In the genomic region with DNA sequence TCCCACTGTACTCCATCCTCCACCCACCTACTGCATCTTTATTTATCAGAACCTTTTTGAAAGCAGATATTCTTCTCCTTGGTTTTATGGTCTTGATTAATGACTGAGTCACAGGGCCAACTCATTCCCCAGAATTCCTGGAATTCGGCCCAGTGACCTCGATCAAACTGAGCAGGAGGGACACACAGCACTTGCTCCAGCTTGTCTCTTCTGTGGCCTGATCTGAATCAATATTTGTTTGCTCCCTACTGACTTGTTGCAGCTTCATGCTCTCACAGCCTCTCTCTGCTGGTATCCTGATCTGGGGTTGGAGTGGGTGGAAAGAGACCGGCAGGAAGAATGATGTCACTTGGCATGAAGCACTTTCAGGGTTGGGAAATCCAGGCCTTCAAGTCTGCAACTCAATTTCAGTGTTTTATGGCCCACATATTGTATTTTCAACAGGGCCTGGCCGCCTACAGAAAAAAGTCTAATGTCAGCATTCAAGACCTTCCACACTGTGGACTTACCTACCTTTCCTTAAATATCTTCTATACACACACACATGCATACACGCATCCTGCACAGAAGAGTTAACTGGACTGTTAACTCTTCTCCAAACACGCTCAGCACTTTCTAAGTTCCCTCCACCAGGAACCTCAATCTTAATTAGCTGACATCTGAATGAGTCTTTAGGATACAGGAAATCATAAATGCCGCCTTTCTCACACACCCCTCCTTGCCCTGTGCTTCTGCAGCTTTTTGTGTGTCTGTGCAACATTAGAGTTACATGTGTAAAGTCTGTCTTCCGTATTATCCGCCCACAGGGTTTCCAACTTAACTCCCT, we compare ENCODE assay signal across 1 cellular context.
A peak's percentile ranks its signal among the peaks of the same experiment; 100 is the strongest.
TF ChIP-seq lines count a peak whose summit lies in the region.

No MANE protein-coding gene starts in this region.

TF ChIP-seq in HepG2, 621 proteins besides CTCF, POLR2A, EP300 and RAD21 (continued from another document and continues in another):
- TF ChIP-seq, protein P1, sequence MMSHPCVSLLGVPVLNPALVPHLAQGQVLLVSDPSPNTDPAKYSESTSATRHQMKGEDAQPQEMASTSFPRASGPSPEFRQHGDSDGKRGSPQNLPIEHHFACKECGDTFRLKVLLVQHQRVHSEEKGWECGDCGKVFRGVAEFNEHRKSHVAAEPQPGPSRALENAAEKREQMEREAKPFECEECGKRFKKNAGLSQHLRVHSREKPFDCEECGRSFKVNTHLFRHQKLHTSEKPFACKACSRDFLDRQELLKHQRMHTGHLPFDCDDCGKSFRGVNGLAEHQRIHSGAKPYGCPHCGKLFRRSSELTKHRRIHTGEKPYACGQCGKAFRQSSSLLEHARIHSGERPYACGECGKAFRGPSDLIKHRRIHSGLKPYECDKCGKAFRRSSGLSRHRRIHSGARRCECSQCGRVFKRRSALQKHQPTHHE (CRISPR knock-in tag; IDR thresholded peaks at IDR 0.05; ENCODE audit: borderline replicate concordance), result no peak
- TF ChIP-seq ZNF883 (CRISPR knock-in tag; IDR thresholded peaks at IDR 0.05; ENCODE audit: not compliant biosample characterization), result no peak
- no peak for TF ChIP-seq ZNF101 (CRISPR knock-in tag; IDR thresholded peaks at IDR 0.05; ENCODE audit: borderline replicate concordance, low read depth)
- TF ChIP-seq, protein P2, sequence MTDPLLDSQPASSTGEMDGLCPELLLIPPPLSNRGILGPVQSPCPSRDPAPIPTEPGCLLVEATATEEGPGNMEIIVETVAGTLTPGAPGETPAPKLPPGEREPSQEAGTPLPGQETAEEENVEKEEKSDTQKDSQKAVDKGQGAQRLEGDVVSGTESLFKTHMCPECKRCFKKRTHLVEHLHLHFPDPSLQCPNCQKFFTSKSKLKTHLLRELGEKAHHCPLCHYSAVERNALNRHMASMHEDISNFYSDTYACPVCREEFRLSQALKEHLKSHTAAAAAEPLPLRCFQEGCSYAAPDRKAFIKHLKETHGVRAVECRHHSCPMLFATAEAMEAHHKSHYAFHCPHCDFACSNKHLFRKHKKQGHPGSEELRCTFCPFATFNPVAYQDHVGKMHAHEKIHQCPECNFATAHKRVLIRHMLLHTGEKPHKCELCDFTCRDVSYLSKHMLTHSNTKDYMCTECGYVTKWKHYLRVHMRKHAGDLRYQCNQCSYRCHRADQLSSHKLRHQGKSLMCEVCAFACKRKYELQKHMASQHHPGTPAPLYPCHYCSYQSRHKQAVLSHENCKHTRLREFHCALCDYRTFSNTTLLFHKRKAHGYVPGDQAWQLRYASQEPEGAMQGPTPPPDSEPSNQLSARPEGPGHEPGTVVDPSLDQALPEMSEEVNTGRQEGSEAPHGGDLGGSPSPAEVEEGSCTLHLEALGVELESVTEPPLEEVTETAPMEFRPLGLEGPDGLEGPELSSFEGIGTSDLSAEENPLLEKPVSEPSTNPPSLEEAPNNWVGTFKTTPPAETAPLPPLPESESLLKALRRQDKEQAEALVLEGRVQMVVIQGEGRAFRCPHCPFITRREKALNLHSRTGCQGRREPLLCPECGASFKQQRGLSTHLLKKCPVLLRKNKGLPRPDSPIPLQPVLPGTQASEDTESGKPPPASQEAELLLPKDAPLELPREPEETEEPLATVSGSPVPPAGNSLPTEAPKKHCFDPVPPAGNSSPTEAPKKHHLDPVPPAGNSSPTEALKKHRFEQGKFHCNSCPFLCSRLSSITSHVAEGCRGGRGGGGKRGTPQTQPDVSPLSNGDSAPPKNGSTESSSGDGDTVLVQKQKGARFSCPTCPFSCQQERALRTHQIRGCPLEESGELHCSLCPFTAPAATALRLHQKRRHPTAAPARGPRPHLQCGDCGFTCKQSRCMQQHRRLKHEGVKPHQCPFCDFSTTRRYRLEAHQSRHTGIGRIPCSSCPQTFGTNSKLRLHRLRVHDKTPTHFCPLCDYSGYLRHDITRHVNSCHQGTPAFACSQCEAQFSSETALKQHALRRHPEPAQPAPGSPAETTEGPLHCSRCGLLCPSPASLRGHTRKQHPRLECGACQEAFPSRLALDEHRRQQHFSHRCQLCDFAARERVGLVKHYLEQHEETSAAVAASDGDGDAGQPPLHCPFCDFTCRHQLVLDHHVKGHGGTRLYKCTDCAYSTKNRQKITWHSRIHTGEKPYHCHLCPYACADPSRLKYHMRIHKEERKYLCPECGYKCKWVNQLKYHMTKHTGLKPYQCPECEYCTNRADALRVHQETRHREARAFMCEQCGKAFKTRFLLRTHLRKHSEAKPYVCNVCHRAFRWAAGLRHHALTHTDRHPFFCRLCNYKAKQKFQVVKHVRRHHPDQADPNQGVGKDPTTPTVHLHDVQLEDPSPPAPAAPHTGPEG (CRISPR knock-in tag; IDR thresholded peaks at IDR 0.05), result peak; percentile 75; the same call in 1 of the 2 replicates
- TF ChIP-seq ZNF775 (CRISPR knock-in tag; IDR thresholded peaks at IDR 0.05; ENCODE audit: borderline replicate concordance), result no peak
- TF ChIP-seq SRSF4 (IDR thresholded peaks at IDR 0.05; ENCODE audit: low read depth, low read length, poor library complexity, severe bottlenecking), result no peak
- TF ChIP-seq, protein P3, sequence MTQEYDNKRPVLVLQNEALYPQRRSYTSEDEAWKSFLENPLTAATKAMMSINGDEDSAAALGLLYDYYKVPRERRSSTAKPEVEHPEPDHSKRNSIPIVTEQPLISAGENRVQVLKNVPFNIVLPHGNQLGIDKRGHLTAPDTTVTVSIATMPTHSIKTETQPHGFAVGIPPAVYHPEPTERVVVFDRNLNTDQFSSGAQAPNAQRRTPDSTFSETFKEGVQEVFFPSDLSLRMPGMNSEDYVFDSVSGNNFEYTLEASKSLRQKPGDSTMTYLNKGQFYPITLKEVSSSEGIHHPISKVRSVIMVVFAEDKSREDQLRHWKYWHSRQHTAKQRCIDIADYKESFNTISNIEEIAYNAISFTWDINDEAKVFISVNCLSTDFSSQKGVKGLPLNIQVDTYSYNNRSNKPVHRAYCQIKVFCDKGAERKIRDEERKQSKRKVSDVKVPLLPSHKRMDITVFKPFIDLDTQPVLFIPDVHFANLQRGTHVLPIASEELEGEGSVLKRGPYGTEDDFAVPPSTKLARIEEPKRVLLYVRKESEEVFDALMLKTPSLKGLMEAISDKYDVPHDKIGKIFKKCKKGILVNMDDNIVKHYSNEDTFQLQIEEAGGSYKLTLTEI (CRISPR knock-in tag; conservative IDR thresholded peaks at IDR 0.05), result no peak
- TF ChIP-seq ZNF451 (CRISPR knock-in tag; IDR thresholded peaks at IDR 0.05), result 0 out of 2 replicates have a peak, but pooled peaks have one; percentile 22
- TF ChIP-seq, protein P4, sequence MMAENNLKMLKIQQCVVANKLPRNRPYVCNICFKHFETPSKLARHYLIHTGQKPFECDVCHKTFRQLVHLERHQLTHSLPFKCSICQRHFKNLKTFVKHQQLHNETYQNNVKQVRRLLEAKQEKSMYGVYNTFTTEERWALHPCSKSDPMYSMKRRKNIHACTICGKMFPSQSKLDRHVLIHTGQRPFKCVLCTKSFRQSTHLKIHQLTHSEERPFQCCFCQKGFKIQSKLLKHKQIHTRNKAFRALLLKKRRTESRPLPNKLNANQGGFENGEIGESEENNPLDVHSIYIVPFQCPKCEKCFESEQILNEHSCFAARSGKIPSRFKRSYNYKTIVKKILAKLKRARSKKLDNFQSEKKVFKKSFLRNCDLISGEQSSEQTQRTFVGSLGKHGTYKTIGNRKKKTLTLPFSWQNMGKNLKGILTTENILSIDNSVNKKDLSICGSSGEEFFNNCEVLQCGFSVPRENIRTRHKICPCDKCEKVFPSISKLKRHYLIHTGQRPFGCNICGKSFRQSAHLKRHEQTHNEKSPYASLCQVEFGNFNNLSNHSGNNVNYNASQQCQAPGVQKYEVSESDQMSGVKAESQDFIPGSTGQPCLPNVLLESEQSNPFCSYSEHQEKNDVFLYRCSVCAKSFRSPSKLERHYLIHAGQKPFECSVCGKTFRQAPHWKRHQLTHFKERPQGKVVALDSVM (CRISPR knock-in tag; IDR thresholded peaks at IDR 0.05), result no peak
- no peak for TF ChIP-seq ZNF567 (CRISPR knock-in tag; IDR thresholded peaks at IDR 0.05; ENCODE audit: borderline replicate concordance)
- TF ChIP-seq ZNF546 (CRISPR knock-in tag; conservative IDR thresholded peaks at IDR 0.05), result no peak
- TF ChIP-seq, protein P5, sequence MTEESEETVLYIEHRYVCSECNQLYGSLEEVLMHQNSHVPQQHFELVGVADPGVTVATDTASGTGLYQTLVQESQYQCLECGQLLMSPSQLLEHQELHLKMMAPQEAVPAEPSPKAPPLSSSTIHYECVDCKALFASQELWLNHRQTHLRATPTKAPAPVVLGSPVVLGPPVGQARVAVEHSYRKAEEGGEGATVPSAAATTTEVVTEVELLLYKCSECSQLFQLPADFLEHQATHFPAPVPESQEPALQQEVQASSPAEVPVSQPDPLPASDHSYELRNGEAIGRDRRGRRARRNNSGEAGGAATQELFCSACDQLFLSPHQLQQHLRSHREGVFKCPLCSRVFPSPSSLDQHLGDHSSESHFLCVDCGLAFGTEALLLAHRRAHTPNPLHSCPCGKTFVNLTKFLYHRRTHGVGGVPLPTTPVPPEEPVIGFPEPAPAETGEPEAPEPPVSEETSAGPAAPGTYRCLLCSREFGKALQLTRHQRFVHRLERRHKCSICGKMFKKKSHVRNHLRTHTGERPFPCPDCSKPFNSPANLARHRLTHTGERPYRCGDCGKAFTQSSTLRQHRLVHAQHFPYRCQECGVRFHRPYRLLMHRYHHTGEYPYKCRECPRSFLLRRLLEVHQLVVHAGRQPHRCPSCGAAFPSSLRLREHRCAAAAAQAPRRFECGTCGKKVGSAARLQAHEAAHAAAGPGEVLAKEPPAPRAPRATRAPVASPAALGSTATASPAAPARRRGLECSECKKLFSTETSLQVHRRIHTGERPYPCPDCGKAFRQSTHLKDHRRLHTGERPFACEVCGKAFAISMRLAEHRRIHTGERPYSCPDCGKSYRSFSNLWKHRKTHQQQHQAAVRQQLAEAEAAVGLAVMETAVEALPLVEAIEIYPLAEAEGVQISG (CRISPR knock-in tag; IDR thresholded peaks at IDR 0.05), result peak; percentile 66
- TF ChIP-seq ZNF709 (CRISPR knock-in tag; IDR thresholded peaks at IDR 0.05), result peak; percentile 57; the same call in 1 of the 2 replicates
- TF ChIP-seq IKZF1 (IDR thresholded peaks at IDR 0.05), result no peak
- no peak for TF ChIP-seq ZNF549 (CRISPR knock-in tag; IDR thresholded peaks at IDR 0.05)
- TF ChIP-seq IRX3 (CRISPR knock-in tag; IDR thresholded peaks at IDR 0.05; ENCODE audit: borderline replicate concordance, low read depth), result no peak
- TF ChIP-seq, protein P6, sequence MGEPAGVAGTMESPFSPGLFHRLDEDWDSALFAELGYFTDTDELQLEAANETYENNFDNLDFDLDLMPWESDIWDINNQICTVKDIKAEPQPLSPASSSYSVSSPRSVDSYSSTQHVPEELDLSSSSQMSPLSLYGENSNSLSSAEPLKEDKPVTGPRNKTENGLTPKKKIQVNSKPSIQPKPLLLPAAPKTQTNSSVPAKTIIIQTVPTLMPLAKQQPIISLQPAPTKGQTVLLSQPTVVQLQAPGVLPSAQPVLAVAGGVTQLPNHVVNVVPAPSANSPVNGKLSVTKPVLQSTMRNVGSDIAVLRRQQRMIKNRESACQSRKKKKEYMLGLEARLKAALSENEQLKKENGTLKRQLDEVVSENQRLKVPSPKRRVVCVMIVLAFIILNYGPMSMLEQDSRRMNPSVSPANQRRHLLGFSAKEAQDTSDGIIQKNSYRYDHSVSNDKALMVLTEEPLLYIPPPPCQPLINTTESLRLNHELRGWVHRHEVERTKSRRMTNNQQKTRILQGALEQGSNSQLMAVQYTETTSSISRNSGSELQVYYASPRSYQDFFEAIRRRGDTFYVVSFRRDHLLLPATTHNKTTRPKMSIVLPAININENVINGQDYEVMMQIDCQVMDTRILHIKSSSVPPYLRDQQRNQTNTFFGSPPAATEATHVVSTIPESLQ (CRISPR knock-in tag; conservative IDR thresholded peaks at IDR 0.05), result no peak
- no peak for TF ChIP-seq NFYB (CRISPR knock-in tag; IDR thresholded peaks at IDR 0.05)
- TF ChIP-seq, protein P7, sequence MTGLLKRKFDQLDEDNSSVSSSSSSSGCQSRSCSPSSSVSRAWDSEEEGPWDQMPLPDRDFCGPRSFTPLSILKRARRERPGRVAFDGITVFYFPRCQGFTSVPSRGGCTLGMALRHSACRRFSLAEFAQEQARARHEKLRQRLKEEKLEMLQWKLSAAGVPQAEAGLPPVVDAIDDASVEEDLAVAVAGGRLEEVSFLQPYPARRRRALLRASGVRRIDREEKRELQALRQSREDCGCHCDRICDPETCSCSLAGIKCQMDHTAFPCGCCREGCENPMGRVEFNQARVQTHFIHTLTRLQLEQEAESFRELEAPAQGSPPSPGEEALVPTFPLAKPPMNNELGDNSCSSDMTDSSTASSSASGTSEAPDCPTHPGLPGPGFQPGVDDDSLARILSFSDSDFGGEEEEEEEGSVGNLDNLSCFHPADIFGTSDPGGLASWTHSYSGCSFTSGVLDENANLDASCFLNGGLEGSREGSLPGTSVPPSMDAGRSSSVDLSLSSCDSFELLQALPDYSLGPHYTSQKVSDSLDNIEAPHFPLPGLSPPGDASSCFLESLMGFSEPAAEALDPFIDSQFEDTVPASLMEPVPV (CRISPR knock-in tag; IDR thresholded peaks at IDR 0.05), result no peak
- TF ChIP-seq ZNF782 (CRISPR knock-in tag; IDR thresholded peaks at IDR 0.05; ENCODE audit: borderline replicate concordance), result no peak
- peak; percentile 85 for TF ChIP-seq SP5 (CRISPR knock-in tag; IDR thresholded peaks at IDR 0.05; ENCODE audit: borderline replicate concordance, low read depth)
- peak; percentile 16; the same call in 1 of the 2 replicates for TF ChIP-seq ATF7-NPFF (CRISPR knock-in tag; IDR thresholded peaks at IDR 0.05; ENCODE audit: low read depth)
- peak; percentile 68 for TF ChIP-seq KDM3A (CRISPR knock-in tag; IDR thresholded peaks at IDR 0.05; ENCODE audit: low read depth)
- peak; percentile 81; the same call in 1 of the 2 replicates for TF ChIP-seq PHF21A (CRISPR knock-in tag; IDR thresholded peaks at IDR 0.05)
- TF ChIP-seq ISX (CRISPR knock-in tag; conservative IDR thresholded peaks at IDR 0.05), result no peak
- peak; percentile 72 for TF ChIP-seq ZNF205 (CRISPR knock-in tag; IDR thresholded peaks at IDR 0.05)
- peak; percentile 90; the same call in 1 of the 2 replicates for TF ChIP-seq ZSCAN25 (CRISPR knock-in tag; IDR thresholded peaks at IDR 0.05)
- TF ChIP-seq, protein P8, sequence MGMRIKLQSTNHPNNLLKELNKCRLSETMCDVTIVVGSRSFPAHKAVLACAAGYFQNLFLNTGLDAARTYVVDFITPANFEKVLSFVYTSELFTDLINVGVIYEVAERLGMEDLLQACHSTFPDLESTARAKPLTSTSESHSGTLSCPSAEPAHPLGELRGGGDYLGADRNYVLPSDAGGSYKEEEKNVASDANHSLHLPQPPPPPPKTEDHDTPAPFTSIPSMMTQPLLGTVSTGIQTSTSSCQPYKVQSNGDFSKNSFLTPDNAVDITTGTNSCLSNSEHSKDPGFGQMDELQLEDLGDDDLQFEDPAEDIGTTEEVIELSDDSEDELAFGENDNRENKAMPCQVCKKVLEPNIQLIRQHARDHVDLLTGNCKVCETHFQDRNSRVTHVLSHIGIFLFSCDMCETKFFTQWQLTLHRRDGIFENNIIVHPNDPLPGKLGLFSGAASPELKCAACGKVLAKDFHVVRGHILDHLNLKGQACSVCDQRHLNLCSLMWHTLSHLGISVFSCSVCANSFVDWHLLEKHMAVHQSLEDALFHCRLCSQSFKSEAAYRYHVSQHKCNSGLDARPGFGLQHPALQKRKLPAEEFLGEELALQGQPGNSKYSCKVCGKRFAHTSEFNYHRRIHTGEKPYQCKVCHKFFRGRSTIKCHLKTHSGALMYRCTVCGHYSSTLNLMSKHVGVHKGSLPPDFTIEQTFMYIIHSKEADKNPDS (CRISPR knock-in tag; IDR thresholded peaks at IDR 0.05), result peak; percentile 61; the same call in 1 of the 2 replicates
- TF ChIP-seq ZNF12 (CRISPR knock-in tag; IDR thresholded peaks at IDR 0.05), result peak; percentile 92
- no peak for TF ChIP-seq HOXA7 (CRISPR knock-in tag; IDR thresholded peaks at IDR 0.05)
- TF ChIP-seq RFX3 (CRISPR knock-in tag; IDR thresholded peaks at IDR 0.05), result no peak
- TF ChIP-seq TBX2 (CRISPR knock-in tag; IDR thresholded peaks at IDR 0.05; ENCODE audit: borderline replicate concordance), result peak; percentile 82
- TF ChIP-seq ZNF788 (CRISPR knock-in tag; IDR thresholded peaks at IDR 0.05; ENCODE audit: borderline replicate concordance), result peak; percentile 76; the same call in 1 of the 2 replicates
- no peak for TF ChIP-seq MTF2 (CRISPR knock-in tag; IDR thresholded peaks at IDR 0.05; ENCODE audit: borderline replicate concordance)
- no peak for TF ChIP-seq SP1 (IDR thresholded peaks at IDR 0.05)
- TF ChIP-seq SP1 (CRISPR knock-in tag; IDR thresholded peaks at IDR 0.05), result no peak
